11 cellular contexts compared by ENCODE assay signal in genomic region chr2:138028538-138028937, GRCh38.
DNase-seq lines count a peak whose midpoint lies in the region; ATAC-seq and TF ChIP-seq lines count a peak whose summit lies in the region.
"Had no signal": no experiment of that assay in that cellular context is flagged by ENCODE, and none has a peak within 500 bp of the region (broad histone marks: within the 10 kb centered on the region; RNA-seq: fewer than 3 reads in every experiment).

No MANE protein-coding gene starts in this region.

- H3K4me1 ChIP-seq in gastroesophageal sphincter (no peaks in the 10 kb centered on the region), SJCRH30 (no peaks in the 10 kb centered on the region)
- H3K4me1 ChIP-seq: SJSA1 had no signal

- ATAC-seq in GM18499 (IDR thresholded peaks at IDR 0.05; ENCODE audit: insufficient read depth, unreplicated experiment) = peak; percentile 51
- ATAC-seq in GM21576 (IDR thresholded peaks at IDR 0.05; ENCODE audit: unreplicated experiment) = peak; percentile 34
- peak; percentile 41 for ATAC-seq in HG03565 (IDR thresholded peaks at IDR 0.05; ENCODE audit: unreplicated experiment)
- peak; percentile 51 for ATAC-seq in gastroesophageal sphincter
- ATAC-seq in esophagus mucosa = no peak

- H3K27ac ChIP-seq in gastroesophageal sphincter = no peak overlapping the region
- no peak overlapping the region for H3K27ac ChIP-seq in SJCRH30
- H3K27ac ChIP-seq: ascending aorta, SJSA1 had no signal

- no peak for TF ChIP-seq POLR2A in gastroesophageal sphincter (IDR thresholded peaks at IDR 0.05)

- no peak for TF ChIP-seq CTCF in gastroesophageal sphincter (IDR thresholded peaks at IDR 0.05)

- H3K4me3 ChIP-seq in gastroesophageal sphincter = no peak overlapping the region
- H3K4me3 ChIP-seq in SJCRH30 = no peak overlapping the region
- H3K4me3 ChIP-seq: ascending aorta; BLaER1 treated with 17β-estradiol and CSF1 and Interleukin-3, amounts not matched to agents 10 nM and 100 nM; SJSA1 had no signal

- no peaks in the 10 kb centered on the region for H3K36me3 ChIP-seq in gastroesophageal sphincter
- H3K36me3 ChIP-seq in SJCRH30 = no peaks in the 10 kb centered on the region
- H3K36me3 ChIP-seq: ascending aorta; BLaER1 treated with 17β-estradiol and CSF1 and Interleukin-3, amounts not matched to agents 10 nM and 100 nM; SJSA1 had no signal

- 67 to 71% methylated on average over 1 of the region's 2 CpGs for WGBS in gastroesophageal sphincter (ENCODE audit: low coverage in 1 of 2), 2 donors

- DNase-seq in NCI-H2029 treated with DMSO at 0.1 percent for 48 hours (lab: John Stamatoyannopoulos, UW) (no peak), SJCRH30 (no peak), epidermal melanocyte (ENCODE audit: insufficient read length, low spot score) (no peak)

- H3K9me3 ChIP-seq in gastroesophageal sphincter (no peaks in the 10 kb centered on the region), SJCRH30 (replicated peaks) (no peaks in the 10 kb centered on the region)
- H3K9me3 ChIP-seq: ascending aorta, SJSA1 had no signal

- H3K27me3 ChIP-seq in gastroesophageal sphincter (no peaks in the 10 kb centered on the region), SJCRH30 (0 out of 2 replicates have a peak, but pooled peaks cover 3% of the 10 kb centered on the region)
- H3K27me3 ChIP-seq: ascending aorta; BLaER1 treated with 17β-estradiol and CSF1 and Interleukin-3, amounts not matched to agents 10 nM and 100 nM; SJSA1 had no signal

- TF ChIP-seq EP300 in gastroesophageal sphincter (IDR thresholded peaks at IDR 0.05) = no peak
